ENCODE assay signal across 9 cellular contexts in genomic region chr4:78644744-78645330, GRCh38.
DNase-seq lines count a peak whose midpoint lies in the region; ATAC-seq, FAIRE-seq and TF ChIP-seq lines count a peak whose summit lies in the region.
"Had no signal": no experiment of that assay in that cellular context is flagged by ENCODE, and none has a peak within 500 bp of the region (broad histone marks: within the 10 kb centered on the region; RNA-seq: fewer than 3 reads in every experiment).

No MANE protein-coding gene starts in this region.

- H3K36me3 ChIP-seq in naive thymus-derived CD4-positive, alpha-beta T cell (ENCODE audit: control insufficient read depth in 2 of 3, insufficient read depth in 3 of 3, low read length in 3 of 3) = no peaks in the 10 kb centered on the region
- H3K36me3 ChIP-seq in thoracic aorta = no peaks in the 10 kb centered on the region

- CTCF ChIA-PET in A549 (lab: Yijun Ruan, JAX) = interaction anchor here (0.6 to 3.1 kb wide), 24 partner anchors 10 to 229 kb away, joined by 3 to 21 read pairs (median 4); partner anchors contain the start of gene BMP2K
- CTCF ChIA-PET in naive thymus-derived CD4-positive, alpha-beta T cell (lab: Charles Lee) = interaction anchor here (0.7 to 1.9 kb wide), 8 partner anchors 9 to 218 kb away, joined by 3 to 8 read pairs (median 4); no protein-coding TSS in a partner anchor

- peaks cover 42% of the 10 kb centered on the region for H3K4me1 ChIP-seq in A549
- no peaks in the 10 kb centered on the region for H3K4me1 ChIP-seq in naive thymus-derived CD4-positive, alpha-beta T cell (ENCODE audit: control insufficient read depth in 2 of 2, insufficient read depth in 2 of 2, low read length in 2 of 2)
- peaks cover 8 to 22% of the 10 kb centered on the region in 2 donors for H3K4me1 ChIP-seq in thoracic aorta (ENCODE audit: control insufficient read depth in 1 of 2, low read depth in 2 of 2)

- POLR2A ChIA-PET in A549 (lab: Yijun Ruan, JAX) = interaction anchor here (0.8 to 3.3 kb wide), 2 partner anchors 130 to 132 kb away, joined by 4 to 18 read pairs; partner anchors contain the start of gene BMP2K
- POLR2A ChIA-PET in naive thymus-derived CD4-positive, alpha-beta T cell (lab: Charles Lee) = interaction anchor here (1.2 kb wide), 1 partner anchor 132 kb away, joined by 3 read pairs; no protein-coding TSS in a partner anchor

- peaks cover 0 to under 1% (median 0%) of the 10 kb centered on the region in 11 donors for H3K9me3 Mint-ChIP-seq in naive thymus-derived CD4-positive, alpha-beta T cell

- FAIRE-seq in A549 (lab: Jason Lieb, UNC) = peak; percentile 59

- H3K4me3 Mint-ChIP-seq in naive thymus-derived CD4-positive, alpha-beta T cell = peak overlapping the region in 1 of 10 donors; percentile 8

- peak; percentile 54 for TF ChIP-seq CTCF in A549 (IDR thresholded peaks at IDR 0.05)
- TF ChIP-seq CTCF in GM12874 (IDR thresholded peaks at IDR 0.05; ENCODE audit: insufficient read depth, low read depth, low read length) = peak; percentile 86
- TF ChIP-seq CTCF in thoracic aorta (IDR thresholded peaks at IDR 0.05) = peak; percentile 91

- TF ChIP-seq EP300 in A549 (IDR thresholded peaks at IDR 0.05) = no peak

- DNase-seq in A549 (ENCODE audit: low read depth in 1 of 2, low spot score in 1 of 2) (peak; percentile 68 to 83), NCI-H146 (lab: John Stamatoyannopoulos, UW) (peak; percentile 18), erythroblast (lab: John Stamatoyannopoulos, UW) (peak; percentile 85 to 91), thoracic aorta (ENCODE audit: low spot score) (peak; percentile 6)
- peak; percentile 34 for DNase-seq in activated CD4-positive, alpha-beta T cell treated with anti-CD3 and anti-CD28 coated beads, Interleukin-2, amount 50 U/mL, for 1 hour
- peak in 7 of 9 donors; percentile 21 to 64 (median 55) for DNase-seq in naive thymus-derived CD4-positive, alpha-beta T cell

- TF ChIP-seq POLR2A in A549 (IDR thresholded peaks at IDR 0.05; ENCODE audit: low read length) = no peak
- no peak for TF ChIP-seq POLR2A in erythroblast (IDR thresholded peaks at IDR 0.05; ENCODE audit: low read length)

- whole genome bisulfite sequencing in A549 (ENCODE audit: missing lambda C conversion rate) = 6% methylated on average over 4 of the region's 4 CpGs

- no peaks in the 10 kb centered on the region for H3K9me3 ChIP-seq in A549
- H3K9me3 ChIP-seq in naive thymus-derived CD4-positive, alpha-beta T cell (ENCODE audit: control insufficient read depth in 2 of 3, low read length in 3 of 3) = no peaks in the 10 kb centered on the region
- H3K9me3 ChIP-seq in thoracic aorta = no peaks in the 10 kb centered on the region

- no peaks in the 10 kb centered on the region for H3K27me3 ChIP-seq in naive thymus-derived CD4-positive, alpha-beta T cell (ENCODE audit: control insufficient read depth in 2 of 2, insufficient read depth in 2 of 2, low read length in 2 of 2)
- no peaks in the 10 kb centered on the region for H3K27me3 ChIP-seq in thoracic aorta (replicated peaks; ENCODE audit: insufficient read depth)

- H3K27ac ChIP-seq in A549 (peak overlapping the region; percentile 87 to 97), thoracic aorta (peak overlapping the region; percentile 80 to 81)
- H3K27ac ChIP-seq in naive thymus-derived CD4-positive, alpha-beta T cell (ENCODE audit: low read depth, low read length) = no peak overlapping the region

- H3K4me3 ChIP-seq in A549 = peak overlapping the region; percentile 17; the same call in 1 of the 3 replicates
- no peak overlapping the region for H3K4me3 ChIP-seq in naive thymus-derived CD4-positive, alpha-beta T cell (ENCODE audit: low read length)
- H3K4me3 ChIP-seq in thoracic aorta = no peak overlapping the region

- H3K4me1 Mint-ChIP-seq in naive thymus-derived CD4-positive, alpha-beta T cell = peaks cover 5 to 31% (median 13%) of the 10 kb centered on the region in 7 donors

- ATAC-seq in A549 (peak; percentile 80 to 83), HG02642 (IDR thresholded peaks at IDR 0.05; ENCODE audit: poor library complexity, unreplicated experiment) (peak; percentile 94), thoracic aorta (ENCODE audit: insufficient number of reproducible peaks, low FRiP score, low read depth) (peak; percentile 66)
- peak; percentile 95 for ATAC-seq in naive thymus-derived CD4-positive, alpha-beta T cell

- H3K27ac Mint-ChIP-seq in naive thymus-derived CD4-positive, alpha-beta T cell = peak overlapping the region in 1 of 9 donors; percentile 28

- intact Hi-C loops in naive thymus-derived CD4-positive, alpha-beta T cell (cut with micrococcal nuclease) = loop anchor here (1.0 to 2.0 kb wide), 4 partner anchors 11 to 220 kb away; no protein-coding TSS in a partner anchor

- peak overlapping the region; percentile 79 for H3K4me2 ChIP-seq in A549

- no peaks in the 10 kb centered on the region for H3K27me3 Mint-ChIP-seq in naive thymus-derived CD4-positive, alpha-beta T cell
- H3K27me3 Mint-ChIP-seq: IgD-negative memory B cell had no signal

- H3K36me3 Mint-ChIP-seq in naive thymus-derived CD4-positive, alpha-beta T cell = no peaks in the 10 kb centered on the region
- H3K36me3 Mint-ChIP-seq: IgD-negative memory B cell had no signal

- peak; percentile 60 to 62 for TF ChIP-seq RAD21 in A549 (conservative IDR thresholded peaks at IDR 0.05 in 1 of 2, IDR thresholded peaks at IDR 0.05 in 1 of 2)

TF ChIP-seq in A549, 52 proteins besides CTCF, POLR2A, EP300 and RAD21:
- peak; percentile 70 for TF ChIP-seq SMC3 (IDR thresholded peaks at IDR 0.05)
- no peak for TF ChIP-seq ZFP36 (IDR thresholded peaks at IDR 0.05; ENCODE audit: borderline replicate concordance, partially characterized antibody)
- TF ChIP-seq RFX5 (IDR thresholded peaks at IDR 0.05) = peak; percentile 96
- no peak for TF ChIP-seq PBX3 (IDR thresholded peaks at IDR 0.05)
- TF ChIP-seq HMGXB4 (CRISPR knock-in tag; IDR thresholded peaks at IDR 0.05; ENCODE audit: borderline replicate concordance) = no peak
TF ChIP-seq in A549: peak in this region for 2.

Comparison
In these comparisons a context has a peak if more than half of its experiments do, and no peak if none do; other contexts are left out.
1. DNase-seq: peak in every context shown above with its lines; median percentile 88 in erythroblast; 76 in A549; 55 in naive thymus-derived CD4-positive, alpha-beta T cell; 34 in activated CD4-positive, alpha-beta T cell treated with anti-CD3 and anti-CD28 coated beads, Interleukin-2, amount 50 U/mL, for 1 hour; 18 in NCI-H146; 6 in thoracic aorta.